In the genomic region with DNA sequence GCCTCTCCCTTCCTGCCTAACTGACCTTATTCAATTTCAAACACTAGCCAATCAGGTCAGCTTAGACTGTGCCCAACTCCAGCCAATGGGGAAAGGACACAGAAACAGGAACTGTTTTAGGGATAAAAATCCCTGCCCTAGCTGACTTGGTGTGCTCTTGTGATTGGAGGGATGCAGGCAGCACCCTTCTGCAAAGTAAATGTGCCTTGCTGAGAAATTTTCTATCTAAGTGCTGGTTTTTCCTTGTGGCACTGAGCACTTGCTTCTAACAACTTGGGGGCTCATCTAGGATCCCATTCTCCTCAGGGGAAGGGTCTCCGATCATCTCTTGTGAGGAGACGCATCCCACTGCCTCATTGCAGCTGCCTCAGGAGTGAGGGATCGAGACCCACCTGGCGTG, we compare ENCODE assay signal across 2 cellular contexts.
TF ChIP-seq lines count a peak whose summit lies in the region.

No MANE protein-coding gene starts in this region.

TF ChIP-seq in HEK293, 187 proteins besides CTCF, POLR2A, EP300 and RAD21:
- TF ChIP-seq, protein P1, sequence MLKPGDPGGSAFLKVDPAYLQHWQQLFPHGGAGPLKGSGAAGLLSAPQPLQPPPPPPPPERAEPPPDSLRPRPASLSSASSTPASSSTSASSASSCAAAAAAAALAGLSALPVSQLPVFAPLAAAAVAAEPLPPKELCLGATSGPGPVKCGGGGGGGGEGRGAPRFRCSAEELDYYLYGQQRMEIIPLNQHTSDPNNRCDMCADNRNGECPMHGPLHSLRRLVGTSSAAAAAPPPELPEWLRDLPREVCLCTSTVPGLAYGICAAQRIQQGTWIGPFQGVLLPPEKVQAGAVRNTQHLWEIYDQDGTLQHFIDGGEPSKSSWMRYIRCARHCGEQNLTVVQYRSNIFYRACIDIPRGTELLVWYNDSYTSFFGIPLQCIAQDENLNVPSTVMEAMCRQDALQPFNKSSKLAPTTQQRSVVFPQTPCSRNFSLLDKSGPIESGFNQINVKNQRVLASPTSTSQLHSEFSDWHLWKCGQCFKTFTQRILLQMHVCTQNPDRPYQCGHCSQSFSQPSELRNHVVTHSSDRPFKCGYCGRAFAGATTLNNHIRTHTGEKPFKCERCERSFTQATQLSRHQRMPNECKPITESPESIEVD (tag by site-specific recombination; IDR thresholded peaks at IDR 0.05), result no peak
- TF ChIP-seq SP3 (tag by site-specific recombination; IDR thresholded peaks at IDR 0.05) (no peak), ZNF776 (tag by site-specific recombination; IDR thresholded peaks at IDR 0.05; ENCODE audit: borderline replicate concordance) (no peak), TRIM28 (IDR thresholded peaks at IDR 0.05; ENCODE audit: borderline replicate concordance, low read length) (peak; percentile 36; the same call in 1 of the 2 replicates), ZFHX2 (tag by site-specific recombination; conservative IDR thresholded peaks at IDR 0.05) (no peak), ZNF366 (tag by site-specific recombination; conservative IDR thresholded peaks at IDR 0.05) (no peak), ZNF624 (tag by site-specific recombination; IDR thresholded peaks at IDR 0.05) (no peak), ZNF561 (tag by site-specific recombination; IDR thresholded peaks at IDR 0.05; ENCODE audit: borderline replicate concordance) (peak; percentile 29; the same call in 1 of the 2 replicates), ZSCAN23 (tag by site-specific recombination; IDR thresholded peaks at IDR 0.05) (no peak), SETDB1 (IDR thresholded peaks at IDR 0.05; ENCODE audit: insufficient read length, low read length) (peak; percentile 98), ZNF596 (tag by site-specific recombination; IDR thresholded peaks at IDR 0.05) (no peak), KLF7 (tag by site-specific recombination; IDR thresholded peaks at IDR 0.05; ENCODE audit: borderline replicate concordance) (no peak)
- TF ChIP-seq, protein P2, sequence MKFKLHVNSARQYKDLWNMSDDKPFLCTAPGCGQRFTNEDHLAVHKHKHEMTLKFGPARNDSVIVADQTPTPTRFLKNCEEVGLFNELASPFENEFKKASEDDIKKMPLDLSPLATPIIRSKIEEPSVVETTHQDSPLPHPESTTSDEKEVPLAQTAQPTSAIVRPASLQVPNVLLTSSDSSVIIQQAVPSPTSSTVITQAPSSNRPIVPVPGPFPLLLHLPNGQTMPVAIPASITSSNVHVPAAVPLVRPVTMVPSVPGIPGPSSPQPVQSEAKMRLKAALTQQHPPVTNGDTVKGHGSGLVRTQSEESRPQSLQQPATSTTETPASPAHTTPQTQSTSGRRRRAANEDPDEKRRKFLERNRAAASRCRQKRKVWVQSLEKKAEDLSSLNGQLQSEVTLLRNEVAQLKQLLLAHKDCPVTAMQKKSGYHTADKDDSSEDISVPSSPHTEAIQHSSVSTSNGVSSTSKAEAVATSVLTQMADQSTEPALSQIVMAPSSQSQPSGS (tag by site-specific recombination; IDR thresholded peaks at IDR 0.05; ENCODE audit: low read depth), result no peak

TF ChIP-seq in GM12878, 131 proteins besides CTCF, POLR2A, EP300 and RAD21:
- TF ChIP-seq CBX5 (IDR thresholded peaks at IDR 0.05; ENCODE audit: low read depth), result peak; percentile 100
- TF ChIP-seq, protein P3, sequence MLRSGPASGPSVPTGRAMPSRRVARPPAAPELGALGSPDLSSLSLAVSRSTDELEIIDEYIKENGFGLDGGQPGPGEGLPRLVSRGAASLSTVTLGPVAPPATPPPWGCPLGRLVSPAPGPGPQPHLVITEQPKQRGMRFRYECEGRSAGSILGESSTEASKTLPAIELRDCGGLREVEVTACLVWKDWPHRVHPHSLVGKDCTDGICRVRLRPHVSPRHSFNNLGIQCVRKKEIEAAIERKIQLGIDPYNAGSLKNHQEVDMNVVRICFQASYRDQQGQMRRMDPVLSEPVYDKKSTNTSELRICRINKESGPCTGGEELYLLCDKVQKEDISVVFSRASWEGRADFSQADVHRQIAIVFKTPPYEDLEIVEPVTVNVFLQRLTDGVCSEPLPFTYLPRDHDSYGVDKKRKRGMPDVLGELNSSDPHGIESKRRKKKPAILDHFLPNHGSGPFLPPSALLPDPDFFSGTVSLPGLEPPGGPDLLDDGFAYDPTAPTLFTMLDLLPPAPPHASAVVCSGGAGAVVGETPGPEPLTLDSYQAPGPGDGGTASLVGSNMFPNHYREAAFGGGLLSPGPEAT (IDR thresholded peaks at IDR 0.05; ENCODE audit: low read depth), result 0 out of 2 replicates have a peak, but pooled peaks have one; percentile 53
- no peak for TF ChIP-seq MYC (IDR thresholded peaks at IDR 0.05; ENCODE audit: insufficient read depth, insufficient read length, insufficient replicate concordance, low read length, severe bottlenecking)
- TF ChIP-seq KLF5 (IDR thresholded peaks at IDR 0.05; ENCODE audit: partially characterized antibody), result peak; percentile 92
- TF ChIP-seq, protein P4, sequence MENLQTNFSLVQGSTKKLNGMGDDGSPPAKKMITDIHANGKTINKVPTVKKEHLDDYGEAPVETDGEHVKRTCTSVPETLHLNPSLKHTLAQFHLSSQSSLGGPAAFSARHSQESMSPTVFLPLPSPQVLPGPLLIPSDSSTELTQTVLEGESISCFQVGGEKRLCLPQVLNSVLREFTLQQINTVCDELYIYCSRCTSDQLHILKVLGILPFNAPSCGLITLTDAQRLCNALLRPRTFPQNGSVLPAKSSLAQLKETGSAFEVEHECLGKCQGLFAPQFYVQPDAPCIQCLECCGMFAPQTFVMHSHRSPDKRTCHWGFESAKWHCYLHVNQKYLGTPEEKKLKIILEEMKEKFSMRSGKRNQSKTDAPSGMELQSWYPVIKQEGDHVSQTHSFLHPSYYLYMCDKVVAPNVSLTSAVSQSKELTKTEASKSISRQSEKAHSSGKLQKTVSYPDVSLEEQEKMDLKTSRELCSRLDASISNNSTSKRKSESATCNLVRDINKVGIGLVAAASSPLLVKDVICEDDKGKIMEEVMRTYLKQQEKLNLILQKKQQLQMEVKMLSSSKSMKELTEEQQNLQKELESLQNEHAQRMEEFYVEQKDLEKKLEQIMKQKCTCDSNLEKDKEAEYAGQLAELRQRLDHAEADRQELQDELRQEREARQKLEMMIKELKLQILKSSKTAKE (IDR thresholded peaks at IDR 0.05; ENCODE audit: low read depth, poor library complexity, severe bottlenecking), result peak; percentile 22
- TF ChIP-seq FOXK2 (IDR thresholded peaks at IDR 0.05), result no peak
